10 cellular contexts compared by ENCODE assay signal in the genomic region with DNA sequence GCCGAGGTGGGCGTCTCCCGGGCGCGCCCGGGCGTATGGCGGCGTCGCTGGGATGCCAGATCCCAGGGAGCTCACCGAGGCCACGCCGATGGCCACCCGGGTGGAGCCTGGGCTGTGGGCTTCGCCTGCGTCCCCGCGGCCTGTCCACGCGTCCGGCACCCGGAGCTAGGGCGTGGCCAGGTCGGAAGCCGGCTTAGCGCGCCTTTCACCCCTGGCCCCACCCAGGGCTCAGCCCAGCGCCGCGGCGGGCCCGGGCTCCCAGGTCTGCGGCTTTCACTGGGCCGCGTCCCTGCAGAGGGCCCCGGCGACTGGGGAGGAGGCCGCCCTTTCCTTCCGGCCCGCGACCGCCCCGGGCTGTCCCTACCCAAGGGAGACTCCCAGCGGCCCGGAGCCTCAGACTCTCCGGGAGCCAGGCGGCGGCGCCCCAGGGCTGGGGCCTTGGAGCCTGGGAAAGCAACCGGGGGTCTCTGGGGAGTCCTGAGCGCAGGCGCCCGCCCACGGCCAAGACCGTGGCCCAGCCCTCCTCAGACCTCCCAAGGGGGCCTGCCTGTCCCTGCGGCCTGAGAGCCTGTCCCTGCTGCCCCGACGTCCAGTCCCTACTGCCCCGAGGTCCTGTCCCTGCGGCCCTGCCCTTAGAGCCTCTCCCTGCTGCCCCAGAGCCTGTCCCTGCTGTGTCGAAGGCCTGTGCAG. TPM values are rescaled to one million over a fixed set of nuclear protein-coding genes. Genes with fewer than 3 reads are reported as not detected.
A peak's percentile ranks its signal among the peaks of the same experiment; 100 is the strongest.
DNase-seq lines count a peak whose midpoint lies in the region; ATAC-seq and TF ChIP-seq lines count a peak whose summit lies in the region.
"Had no signal": no experiment of that assay in that cellular context is flagged by ENCODE, and none has a peak within 500 bp of the region (broad histone marks: within the 10 kb centered on the region; RNA-seq: fewer than 3 reads in every experiment).

No MANE protein-coding gene starts in this region.

- H3K27ac ChIP-seq in heart right ventricle (no peak overlapping the region), thymus (ENCODE audit: low read depth) (no peak overlapping the region)
- H3K27ac ChIP-seq: C4-2B had no signal

- H3K4me3 Mint-ChIP-seq in activated CD4-positive, alpha-beta T cell treated with anti-CD3 and anti-CD28 coated beads, Interleukin-2, amount 10 ng/mL, durations not matched to agents 24 days and 14 days: peak overlapping the region; percentile 46
- peak overlapping the region; percentile 71 for H3K4me3 Mint-ChIP-seq in T-helper 17 cell

- H3K27me3 ChIP-seq in heart right ventricle (peaks cover 9 to 64% (median 46%) of the 10 kb centered on the region in 7 donors), thymus (ENCODE audit: control insufficient read depth, insufficient read depth) (peaks cover 7% of the 10 kb centered on the region)

- peak overlapping the region in 9 of 10 donors; percentile 18 to 56 (median 43) for H3K4me3 ChIP-seq in heart right ventricle
- H3K4me3 ChIP-seq in thymus (ENCODE audit: low read length): peak overlapping the region; percentile 37

- intact Hi-C loops in activated CD4-positive, alpha-beta T cell treated with anti-CD3 and anti-CD28 coated beads, Interleukin-2, amount 10 ng/mL, durations not matched to agents 24 days and 14 days (cut with micrococcal nuclease): no loop called here
- intact Hi-C loops in heart right ventricle (cut with DNase I): loop anchor here in 8 of 10 donors (5.0 to 10.0 kb wide), 5 partner anchors 159 to 624 kb away; a partner anchor contains a TSS

- no peak for TF ChIP-seq CTCF in heart right ventricle (IDR thresholded peaks at IDR 0.05)

- peak; percentile 70 for ATAC-seq in T-helper 17 cell
- peak; percentile 39 to 85 (median 73) for ATAC-seq in heart right ventricle
- no peak for ATAC-seq in GM21526 (IDR thresholded peaks at IDR 0.05; ENCODE audit: low FRiP score, unreplicated experiment)

- no peak overlapping the region for H3K27ac Mint-ChIP-seq in activated CD4-positive, alpha-beta T cell treated with anti-CD3 and anti-CD28 coated beads, Interleukin-2, amount 10 ng/mL, durations not matched to agents 24 days and 14 days
- H3K27ac Mint-ChIP-seq in T-helper 17 cell: no peak overlapping the region

- H3K9me3 ChIP-seq in T-helper 17 cell (ENCODE audit: control insufficient read depth, low read length, poor library complexity, severe bottlenecking) (no peaks in the 10 kb centered on the region), heart right ventricle (peaks cover 0 to 8% (median 0%) of the 10 kb centered on the region in 11 donors), thymus (ENCODE audit: control insufficient read depth) (peaks cover 2% of the 10 kb centered on the region)

- no peaks in the 10 kb centered on the region for H3K36me3 ChIP-seq in heart right ventricle
- H3K36me3 ChIP-seq in thymus (ENCODE audit: control insufficient read depth, insufficient read depth): no peaks in the 10 kb centered on the region

- peaks cover 14% of the 10 kb centered on the region for H3K4me1 Mint-ChIP-seq in activated CD4-positive, alpha-beta T cell treated with anti-CD3 and anti-CD28 coated beads, Interleukin-2, amount 10 ng/mL, durations not matched to agents 24 days and 14 days
- H3K4me1 Mint-ChIP-seq in T-helper 17 cell: peaks cover 13% of the 10 kb centered on the region

- no peaks in the 10 kb centered on the region for H3K9me3 Mint-ChIP-seq in activated CD4-positive, alpha-beta T cell treated with anti-CD3 and anti-CD28 coated beads, Interleukin-2, amount 10 ng/mL, durations not matched to agents 24 days and 14 days

- H3K4me1 ChIP-seq in heart right ventricle (peaks cover 0 to 23% (median 11%) of the 10 kb centered on the region in 9 donors), thymus (ENCODE audit: control insufficient read depth, insufficient read depth, low read length) (no peaks in the 10 kb centered on the region)

- H3K27me3 Mint-ChIP-seq in activated CD4-positive, alpha-beta T cell treated with anti-CD3 and anti-CD28 coated beads, Interleukin-2, amount 10 ng/mL, durations not matched to agents 24 days and 14 days: peaks cover 61% of the 10 kb centered on the region
- peaks cover 49% of the 10 kb centered on the region for H3K27me3 Mint-ChIP-seq in T-helper 17 cell

- peak; percentile 82 for DNase-seq in activated CD4-positive, alpha-beta T cell treated with anti-CD3 and anti-CD28 coated beads, Interleukin-2, amount 10 ng/mL, durations not matched to agents 24 days and 14 days
- DNase-seq in activated CD4-positive, alpha-beta T cell treated with anti-CD3 and anti-CD28 coated beads, Interleukin-2, amount 50 U/mL, for 4 hours: no peak
- DNase-seq in T-helper 17 cell (no peak), heart right ventricle (peak; percentile 45 to 69), CD1c-positive myeloid dendritic cell (ENCODE audit: extremely low spot score) (no peak), GDM1 (lab: John Stamatoyannopoulos, UW) (no peak)
- DNase-seq: T1000 had no signal

- H3K36me3 Mint-ChIP-seq in activated CD4-positive, alpha-beta T cell treated with anti-CD3 and anti-CD28 coated beads, Interleukin-2, amount 10 ng/mL, durations not matched to agents 24 days and 14 days (ENCODE audit: low read depth): no peaks in the 10 kb centered on the region
- H3K36me3 Mint-ChIP-seq in T-helper 17 cell (ENCODE audit: low read depth): peaks cover 6% of the 10 kb centered on the region

- 11% methylated on average over 58 to 61 of the region's 61 CpGs for WGBS in heart right ventricle, 2 donors
- WGBS in thymus: 16% methylated on average over 61 of the region's 61 CpGs

RNA-seq across cellular contexts. Expression of a gene that starts 36.3 kb away (rescaled TPM):
- 8.3 and 10.3 TPM in 2 replicates for total RNA-seq in activated CD4-positive, alpha-beta T cell treated with anti-CD3 and anti-CD28 coated beads, Interleukin-2, amount 10 ng/mL, durations not matched to agents 24 days and 14 days
- total RNA-seq in T-helper 17 cell: 10 to 100 TPM; 15.3 to 18.6 TPM
- total RNA-seq in heart right ventricle: 10 to 100 TPM; 14.3 to 32.7 (median 23.8) TPM
- 10 to 100 TPM; 12.1 to 20.4 TPM for polyA plus RNA-seq in heart right ventricle
- polyA plus RNA-seq in thymus: 79.4 TPM

Comparison
In these comparisons a context has a peak if more than half of its experiments do, and no peak if none do; other contexts are left out.
1. DNase-seq: peak in activated CD4-positive, alpha-beta T cell treated with anti-CD3 and anti-CD28 coated beads, Interleukin-2, amount 10 ng/mL, durations not matched to agents 24 days and 14 days (single experiment) and heart right ventricle (2 of 2); none in activated CD4-positive, alpha-beta T cell treated with anti-CD3 and anti-CD28 coated beads, Interleukin-2, amount 50 U/mL, for 4 hours (0 of 2), T-helper 17 cell (0 of 3), CD1c-positive myeloid dendritic cell (single experiment) and GDM1 (single experiment).